ENCODE assay signal across 11 cellular contexts in genomic region chr3:112647122-112647521, GRCh38. TPM values are rescaled to one million over a fixed set of nuclear protein-coding genes. Genes with fewer than 3 reads are reported as not detected.
DNase-seq lines count a peak whose midpoint lies in the region; ATAC-seq, FAIRE-seq and TF ChIP-seq lines count a peak whose summit lies in the region.
"Had no signal": no experiment of that assay in that cellular context is flagged by ENCODE, and none has a peak within 500 bp of the region (broad histone marks: within the 10 kb centered on the region; RNA-seq: fewer than 3 reads in every experiment).

No MANE protein-coding gene starts in this region.

- H3K27me3 ChIP-seq in bronchial epithelial cell (ENCODE audit: control insufficient read depth, insufficient read depth, low read length) (no peaks in the 10 kb centered on the region), aorta (ENCODE audit: control insufficient read depth in 1 of 2, insufficient read depth in 2 of 2, low read length in 1 of 2) (no peaks in the 10 kb centered on the region)

- intact Hi-C loops in Right ventricle myocardium inferior (cut with DNase I), result loop anchor here (10.0 kb wide), 1 partner anchor 88 kb away; no protein-coding TSS in a partner anchor
- intact Hi-C loops in cardiac septum (cut with DNase I), result no loop called here
- intact Hi-C loops in aorta (cut with DNase I), result loop anchor here in 1 of 2 donors (5.0 kb wide), 1 partner anchor 50 kb away; no protein-coding TSS in a partner anchor

- no peak for TF ChIP-seq CTCF in bronchial epithelial cell (IDR thresholded peaks at IDR 0.05; ENCODE audit: insufficient read depth, low read length, severe bottlenecking)

- H3K4me1 ChIP-seq in aorta (ENCODE audit: control insufficient read depth in 1 of 2, insufficient read depth in 2 of 2, low read length in 2 of 2), result no peaks in the 10 kb centered on the region

- DNase-seq in Right ventricle myocardium inferior (ENCODE audit: missing footprints), result no peak
- no peak for DNase-seq in cardiac septum (ENCODE audit: low spot score)
- DNase-seq in bronchial epithelial cell (ENCODE audit: low read depth), result peak; percentile 82
- DNase-seq in iris pigment epithelial cell (ENCODE audit: low read depth), result peak; percentile 93
- DNase-seq in aorta, result no peak
- no peak for DNase-seq in nucleus accumbens (lab: John Stamatoyannopoulos, UW)
- DNase-seq: activated CD8-positive, alpha-beta T cell treated with anti-CD3 and anti-CD28 coated beads, Interleukin-2, amount 10 ng/mL, durations not matched to agents 7 days and 5 days; NCI-H1092 treated with DMSO at 0.1 percent for 48 hours had no signal

- H3K4me3 ChIP-seq in bronchial epithelial cell (ENCODE audit: low read depth, low read length) (no peak overlapping the region), aorta (ENCODE audit: low read length in 2 of 2) (no peak overlapping the region)

- no peak overlapping the region for H3K27ac ChIP-seq in aorta (ENCODE audit: low read depth in 1 of 2, low read length in 2 of 2)

- H3K36me3 ChIP-seq in bronchial epithelial cell (ENCODE audit: control insufficient read depth, insufficient read depth, low read length) (no peaks in the 10 kb centered on the region), aorta (ENCODE audit: control insufficient read depth in 1 of 2, insufficient read depth in 2 of 2, low read length in 1 of 2) (no peaks in the 10 kb centered on the region)

- no peaks in the 10 kb centered on the region for H3K9me3 ChIP-seq in aorta (ENCODE audit: control insufficient read depth, low read length)

- peak; percentile 57 for ATAC-seq in Right ventricle myocardium inferior
- peak; percentile 11 for ATAC-seq in aorta (ENCODE audit: low FRiP score)
- ATAC-seq in GM21723 (IDR thresholded peaks at IDR 0.05; ENCODE audit: unreplicated experiment), result no peak
- no peak for ATAC-seq in GM21381 (IDR thresholded peaks at IDR 0.05; ENCODE audit: unreplicated experiment)
- ATAC-seq: activated CD8-positive, alpha-beta T cell treated with anti-CD3 and anti-CD28 coated beads, Interleukin-2, amount 10 ng/mL, durations not matched to agents 7 days and 5 days had no signal

- FAIRE-seq in bronchial epithelial cell (lab: Jason Lieb, UNC), result no peak
- FAIRE-seq: colon had no signal

- 37 to 42% methylated on average over 5 of the region's 5 CpGs for WGBS in aorta, 2 donors

RNA-seq across cellular contexts. Expression of gene CCDC80, which starts 6.2 kb away (rescaled TPM):
- total RNA-seq in Right ventricle myocardium inferior, result 78.2 TPM
- 122 TPM for total RNA-seq in cardiac septum
- total RNA-seq in bronchial epithelial cell, result 7.0 and 8.2 TPM in 2 replicates
- total RNA-seq in aorta, result 1,000 to 10,000 TPM in 1 of 2 donors, 100 to 1,000 TPM in 1; 241 to 1,615 TPM
- 10 to 100 TPM; 64.5 to 99.8 TPM for polyA plus RNA-seq in aorta
- total RNA-seq: activated CD8-positive, alpha-beta T cell treated with anti-CD3 and anti-CD28 coated beads, Interleukin-2, amount 10 ng/mL, durations not matched to agents 7 days and 5 days had no signal

Comparison
In these comparisons a context has a peak if more than half of its experiments do, and no peak if none do; other contexts are left out.
1. ATAC-seq: peak in Right ventricle myocardium inferior (single experiment) and aorta (single experiment); none in GM21723 (single experiment) and GM21381 (single experiment).
2. DNase-seq: peak in bronchial epithelial cell (single experiment) and iris pigment epithelial cell (single experiment); none in Right ventricle myocardium inferior (single experiment), cardiac septum (single experiment), aorta (0 of 2) and nucleus accumbens (0 of 56).